1 cellular context compared by ENCODE assay signal in genomic region chr19:10553087-10553667, GRCh38.
TF ChIP-seq lines count a peak whose summit lies in the region.

No MANE protein-coding gene starts in this region.

TF ChIP-seq in K562, 482 proteins besides CTCF, POLR2A, EP300 and RAD21 (continued from another document):
- TF ChIP-seq SMARCA5 (IDR thresholded peaks at IDR 0.05) (peak; percentile 79; the same call in 1 of the 2 replicates), ARID2 (IDR thresholded peaks at IDR 0.05) (no peak), RERE (CRISPR knock-in tag; IDR thresholded peaks at IDR 0.05; ENCODE audit: borderline replicate concordance) (no peak), SRSF3 (IDR thresholded peaks at IDR 0.05; ENCODE audit: insufficient read depth, low read length) (no peak), SAFB2 (IDR thresholded peaks at IDR 0.05; ENCODE audit: borderline replicate concordance, low read depth, low read length, severe bottlenecking) (no peak), FIP1L1 (IDR thresholded peaks at IDR 0.05; ENCODE audit: low read depth, low read length, poor library complexity, severe bottlenecking) (no peak), IRF9 (tag; IDR thresholded peaks at IDR 0.05) (no peak), THRAP3 (IDR thresholded peaks at IDR 0.05; ENCODE audit: borderline replicate concordance) (no peak), NBN (IDR thresholded peaks at IDR 0.05; ENCODE audit: low read depth) (no peak), ZBTB7A (IDR thresholded peaks at IDR 0.05; ENCODE audit: borderline replicate concordance, control insufficient read depth, low read depth, low read length) (0 out of 2 replicates have a peak, but pooled peaks have one; percentile 26)
